Comparison of ENCODE assay signal across 8 cellular contexts in genomic region chr7:909358-910329, GRCh38. TPM values are rescaled to one million over a fixed set of nuclear protein-coding genes. Genes with fewer than 3 reads are reported as not detected.
DNase-seq lines count a peak whose midpoint lies in the region; ATAC-seq lines count a peak whose summit lies in the region.

No MANE protein-coding gene starts in this region.

- intact Hi-C loops in dendritic cell treated with granulocyte-macrophage colony-stimulating factor and Interleukin-4, amounts not matched to agents 40 ng/mL and 50 ng/mL, for 4 days (cut with micrococcal nuclease), result loop anchor here (1.0 kb wide), 1 partner anchor 13 kb away; no protein-coding TSS in a partner anchor

- no peak overlapping the region for H2AK5ac ChIP-seq in mesenchymal stem cell (ENCODE audit: low read length, severe bottlenecking)

- H3K23ac ChIP-seq in mesenchymal stem cell (ENCODE audit: low read length in 2 of 2), result peak overlapping the region in 1 of 2 experiments; percentile 9

- no peaks in the 10 kb centered on the region for H3K79me1 ChIP-seq in mesenchymal stem cell (replicated peaks; ENCODE audit: low read length, poor library complexity, severe bottlenecking)

- peak overlapping the region; percentile 23 to 47 for H3K4me3 ChIP-seq in mesenchymal stem cell (ENCODE audit: insufficient read depth in 1 of 2, low read depth in 1 of 2, low read length in 2 of 2)

- no peaks in the 10 kb centered on the region for H3K27me3 Mint-ChIP-seq in dendritic cell treated with granulocyte-macrophage colony-stimulating factor and Interleukin-4, amounts not matched to agents 40 ng/mL and 50 ng/mL, for 4 days

- peak overlapping the region; percentile 7 for H2BK15ac ChIP-seq in mesenchymal stem cell (ENCODE audit: low read depth, poor library complexity, severe bottlenecking)

- peak overlapping the region; percentile 49 for H2BK120ac ChIP-seq in mesenchymal stem cell (ENCODE audit: low read depth, low read length)

- H3K4ac ChIP-seq in mesenchymal stem cell (ENCODE audit: low read depth in 1 of 2, low read length in 2 of 2), result peak overlapping the region; percentile 37 to 51

- DNase-seq in GDM1 (lab: John Stamatoyannopoulos, UW) (peak; percentile 66), NOMO-1 treated with dmso at 0.1 percent for 144 hours (lab: John Stamatoyannopoulos, UW; ENCODE audit: unreplicated experiment) (peak; percentile 80), mesenchymal stem cell (peak; percentile 55), NCI-H345 (lab: John Stamatoyannopoulos, UW) (no peak)

- ATAC-seq in GM19351 (IDR thresholded peaks at IDR 0.05; ENCODE audit: unreplicated experiment) (no peak), GM19023 (IDR thresholded peaks at IDR 0.05; ENCODE audit: unreplicated experiment) (no peak), HG03342 (IDR thresholded peaks at IDR 0.05; ENCODE audit: unreplicated experiment) (no peak)

- H3K4me1 ChIP-seq in mesenchymal stem cell (ENCODE audit: control insufficient read depth, insufficient read depth, low read depth, low read length), result peaks cover 18% of the 10 kb centered on the region

- H3K36me3 Mint-ChIP-seq in dendritic cell treated with granulocyte-macrophage colony-stimulating factor and Interleukin-4, amounts not matched to agents 40 ng/mL and 50 ng/mL, for 4 days (ENCODE audit: low read depth), result peaks cover 41% of the 10 kb centered on the region

- H3K9ac ChIP-seq in mesenchymal stem cell (ENCODE audit: low read length), result peak overlapping the region; percentile 38

- H3K18ac ChIP-seq in mesenchymal stem cell (ENCODE audit: low read depth in 1 of 2, low read length in 2 of 2), result peak overlapping the region; percentile 61 to 62

- H3K27ac ChIP-seq in mesenchymal stem cell (ENCODE audit: low read length, poor library complexity, severe bottlenecking), result no peak overlapping the region

- peak overlapping the region; percentile 53 for H3K4me2 ChIP-seq in mesenchymal stem cell (ENCODE audit: low read length, poor library complexity, severe bottlenecking)

- peaks cover 77% of the 10 kb centered on the region for H3K4me1 Mint-ChIP-seq in dendritic cell treated with granulocyte-macrophage colony-stimulating factor and Interleukin-4, amounts not matched to agents 40 ng/mL and 50 ng/mL, for 4 days (ENCODE audit: low read depth)

- H2BK12ac ChIP-seq in mesenchymal stem cell (ENCODE audit: low read length in 2 of 2), result no peak overlapping the region

- H3K9me3 ChIP-seq in mesenchymal stem cell (ENCODE audit: control insufficient read depth, low read length), result no peaks in the 10 kb centered on the region

- no peak overlapping the region for H3K14ac ChIP-seq in mesenchymal stem cell (ENCODE audit: low read length in 2 of 2)

- no peak overlapping the region for H2BK5ac ChIP-seq in mesenchymal stem cell (ENCODE audit: low read depth, low read length, poor library complexity, severe bottlenecking)

- H3K9me3 Mint-ChIP-seq in dendritic cell treated with granulocyte-macrophage colony-stimulating factor and Interleukin-4, amounts not matched to agents 40 ng/mL and 50 ng/mL, for 4 days, result peaks cover 9% of the 10 kb centered on the region

- H4K8ac ChIP-seq in mesenchymal stem cell (ENCODE audit: low read length), result peak overlapping the region; percentile 64

- H3K4me3 Mint-ChIP-seq in dendritic cell treated with granulocyte-macrophage colony-stimulating factor and Interleukin-4, amounts not matched to agents 40 ng/mL and 50 ng/mL, for 4 days, result peak overlapping the region; percentile 55

- peak overlapping the region; percentile 62 for H2AFZ ChIP-seq in mesenchymal stem cell (ENCODE audit: low read depth, low read length)

- H4K91ac ChIP-seq in mesenchymal stem cell (ENCODE audit: low read length), result peak overlapping the region; percentile 68

- H3K27me3 ChIP-seq in mesenchymal stem cell (ENCODE audit: control insufficient read depth in 1 of 2, insufficient read depth in 1 of 2, low read length in 2 of 2), result peaks cover 30 to 48% of the 10 kb centered on the region in 2 experiments

- peaks cover 0 to 4% of the 10 kb centered on the region in 2 experiments for H3K36me3 ChIP-seq in mesenchymal stem cell (ENCODE audit: control insufficient read depth in 1 of 2, insufficient read depth in 2 of 2, low read depth in 1 of 2, low read length in 2 of 2)

- peak overlapping the region; percentile 72 for H3K27ac Mint-ChIP-seq in dendritic cell treated with granulocyte-macrophage colony-stimulating factor and Interleukin-4, amounts not matched to agents 40 ng/mL and 50 ng/mL, for 4 days

- 60% methylated on average over 48 of the region's 58 CpGs for WGBS in mesenchymal stem cell

RNA-seq across cellular contexts. Expression of gene GET4, which starts 33.3 kb away (rescaled TPM):
- polyA plus RNA-seq in mesenchymal stem cell (2013, experiment 1 of 2), result 23.7 TPM
- polyA plus RNA-seq in mesenchymal stem cell (2013, experiment 2 of 2), result 23.3 TPM

RNA-seq across cellular contexts. Expression of gene ADAP1, which starts 44.8 kb away (rescaled TPM):
- polyA plus RNA-seq in mesenchymal stem cell (2013, experiment 1 of 2), result 0.97 TPM
- 0.84 TPM for polyA plus RNA-seq in mesenchymal stem cell (2013, experiment 2 of 2)
